In the genomic region with DNA sequence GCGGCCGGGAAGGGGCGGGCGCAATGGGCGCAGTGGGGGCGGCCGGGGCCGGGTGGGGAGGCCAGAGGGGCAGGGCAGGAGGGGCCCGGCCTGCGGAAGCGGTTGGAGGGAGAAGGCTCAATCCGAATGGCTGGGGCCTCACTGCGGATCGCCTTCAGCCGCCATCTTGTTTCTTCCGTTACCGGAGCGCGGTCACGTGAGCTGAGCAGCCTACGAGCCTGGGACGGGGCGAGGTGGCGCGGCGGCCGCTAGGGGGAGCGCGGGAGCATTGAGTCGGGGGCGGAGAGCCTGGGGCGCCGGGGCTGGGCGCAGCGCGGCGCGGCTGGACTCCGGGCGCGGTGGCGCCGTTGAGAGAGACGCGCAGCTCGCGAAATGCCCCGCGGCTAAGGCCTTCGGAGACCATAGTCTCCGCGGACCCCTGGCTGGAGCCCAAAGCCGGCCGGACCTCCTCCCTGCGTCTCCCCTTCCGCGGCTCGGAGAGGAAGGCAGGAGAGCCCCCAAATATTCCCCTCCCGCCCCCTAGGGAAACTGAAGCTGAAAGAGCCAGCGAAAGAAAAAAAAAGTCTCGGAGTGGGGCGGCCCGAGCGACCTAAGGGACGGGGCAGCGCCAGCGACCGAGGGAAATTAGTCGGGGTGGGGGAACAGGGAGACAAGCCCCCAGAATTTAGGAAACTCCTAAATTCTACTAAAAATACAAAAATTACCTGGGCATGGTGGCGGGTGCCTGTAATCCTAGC, we compare ENCODE assay signal across 1 cellular context.
TF ChIP-seq lines count a peak whose summit lies in the region.
"Not testable (repeated sequence)": the region's sequence is repeated elsewhere in the genome, so short reads cannot be mapped to it uniquely, and the experiment has no call there.

A gene (minus strand): TSS at position 190 of the 737 bp plus-strand sequence. CDS start 22,221 bp downstream, outside the sequence.

TF ChIP-seq in HepG2, 621 proteins besides CTCF, POLR2A, EP300 and RAD21 (continued from another document and continues in another):
- TF ChIP-seq ZNF441 (CRISPR knock-in tag; IDR thresholded peaks at IDR 0.05; ENCODE audit: borderline replicate concordance): peak; percentile 81; the same call in 1 of the 2 replicates
- TF ChIP-seq FOXK2 (IDR thresholded peaks at IDR 0.05): 0 out of 2 replicates have a peak, but pooled peaks have one; percentile 37
- TF ChIP-seq, protein P1, sequence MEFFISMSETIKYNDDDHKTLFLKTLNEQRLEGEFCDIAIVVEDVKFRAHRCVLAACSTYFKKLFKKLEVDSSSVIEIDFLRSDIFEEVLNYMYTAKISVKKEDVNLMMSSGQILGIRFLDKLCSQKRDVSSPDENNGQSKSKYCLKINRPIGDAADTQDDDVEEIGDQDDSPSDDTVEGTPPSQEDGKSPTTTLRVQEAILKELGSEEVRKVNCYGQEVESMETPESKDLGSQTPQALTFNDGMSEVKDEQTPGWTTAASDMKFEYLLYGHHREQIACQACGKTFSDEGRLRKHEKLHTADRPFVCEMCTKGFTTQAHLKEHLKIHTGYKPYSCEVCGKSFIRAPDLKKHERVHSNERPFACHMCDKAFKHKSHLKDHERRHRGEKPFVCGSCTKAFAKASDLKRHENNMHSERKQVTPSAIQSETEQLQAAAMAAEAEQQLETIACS (CRISPR knock-in tag; IDR thresholded peaks at IDR 0.05): peak; percentile 67
- peak; percentile 79; the same call in 1 of the 2 replicates for TF ChIP-seq MYC (CRISPR knock-in tag; IDR thresholded peaks at IDR 0.05; ENCODE audit: borderline replicate concordance)
- TF ChIP-seq, protein P2, sequence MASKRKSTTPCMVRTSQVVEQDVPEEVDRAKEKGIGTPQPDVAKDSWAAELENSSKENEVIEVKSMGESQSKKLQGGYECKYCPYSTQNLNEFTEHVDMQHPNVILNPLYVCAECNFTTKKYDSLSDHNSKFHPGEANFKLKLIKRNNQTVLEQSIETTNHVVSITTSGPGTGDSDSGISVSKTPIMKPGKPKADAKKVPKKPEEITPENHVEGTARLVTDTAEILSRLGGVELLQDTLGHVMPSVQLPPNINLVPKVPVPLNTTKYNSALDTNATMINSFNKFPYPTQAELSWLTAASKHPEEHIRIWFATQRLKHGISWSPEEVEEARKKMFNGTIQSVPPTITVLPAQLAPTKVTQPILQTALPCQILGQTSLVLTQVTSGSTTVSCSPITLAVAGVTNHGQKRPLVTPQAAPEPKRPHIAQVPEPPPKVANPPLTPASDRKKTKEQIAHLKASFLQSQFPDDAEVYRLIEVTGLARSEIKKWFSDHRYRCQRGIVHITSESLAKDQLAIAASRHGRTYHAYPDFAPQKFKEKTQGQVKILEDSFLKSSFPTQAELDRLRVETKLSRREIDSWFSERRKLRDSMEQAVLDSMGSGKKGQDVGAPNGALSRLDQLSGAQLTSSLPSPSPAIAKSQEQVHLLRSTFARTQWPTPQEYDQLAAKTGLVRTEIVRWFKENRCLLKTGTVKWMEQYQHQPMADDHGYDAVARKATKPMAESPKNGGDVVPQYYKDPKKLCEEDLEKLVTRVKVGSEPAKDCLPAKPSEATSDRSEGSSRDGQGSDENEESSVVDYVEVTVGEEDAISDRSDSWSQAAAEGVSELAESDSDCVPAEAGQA (IDR thresholded peaks at IDR 0.05; ENCODE audit: low read depth): peak; percentile 84
- TF ChIP-seq, protein P2 (CRISPR knock-in tag; IDR thresholded peaks at IDR 0.05; ENCODE audit: borderline replicate concordance): not testable (repeated sequence)
- TF ChIP-seq, protein P3, sequence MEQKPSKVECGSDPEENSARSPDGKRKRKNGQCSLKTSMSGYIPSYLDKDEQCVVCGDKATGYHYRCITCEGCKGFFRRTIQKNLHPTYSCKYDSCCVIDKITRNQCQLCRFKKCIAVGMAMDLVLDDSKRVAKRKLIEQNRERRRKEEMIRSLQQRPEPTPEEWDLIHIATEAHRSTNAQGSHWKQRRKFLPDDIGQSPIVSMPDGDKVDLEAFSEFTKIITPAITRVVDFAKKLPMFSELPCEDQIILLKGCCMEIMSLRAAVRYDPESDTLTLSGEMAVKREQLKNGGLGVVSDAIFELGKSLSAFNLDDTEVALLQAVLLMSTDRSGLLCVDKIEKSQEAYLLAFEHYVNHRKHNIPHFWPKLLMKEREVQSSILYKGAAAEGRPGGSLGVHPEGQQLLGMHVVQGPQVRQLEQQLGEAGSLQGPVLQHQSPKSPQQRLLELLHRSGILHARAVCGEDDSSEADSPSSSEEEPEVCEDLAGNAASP (CRISPR knock-in tag; IDR thresholded peaks at IDR 0.05; ENCODE audit: borderline replicate concordance): 0 out of 2 replicates have a peak, but pooled peaks have one; percentile 58
- 0 out of 2 replicates have a peak, but pooled peaks have one; percentile 50 for TF ChIP-seq YEATS2 (CRISPR knock-in tag; IDR thresholded peaks at IDR 0.05; ENCODE audit: borderline replicate concordance)
- TF ChIP-seq SP1, NONO (IDR thresholded peaks at IDR 0.05): not testable (repeated sequence)
- TF ChIP-seq SP1 (CRISPR knock-in tag; IDR thresholded peaks at IDR 0.05): peak; percentile 76
- TF ChIP-seq, protein P4, sequence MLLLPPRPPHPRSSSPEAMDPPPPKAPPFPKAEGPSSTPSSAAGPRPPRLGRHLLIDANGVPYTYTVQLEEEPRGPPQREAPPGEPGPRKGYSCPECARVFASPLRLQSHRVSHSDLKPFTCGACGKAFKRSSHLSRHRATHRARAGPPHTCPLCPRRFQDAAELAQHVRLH (CRISPR knock-in tag; IDR thresholded peaks at IDR 0.05; ENCODE audit: borderline replicate concordance, low read depth): peak; percentile 89
- TF ChIP-seq RAD51 (IDR thresholded peaks at IDR 0.05; ENCODE audit: borderline replicate concordance): peak; percentile 72
- TF ChIP-seq ZNF746 (CRISPR knock-in tag; IDR thresholded peaks at IDR 0.05): 0 out of 2 replicates have a peak, but pooled peaks have one; percentile 32
- peak; percentile 98 for TF ChIP-seq NONO (CRISPR knock-in tag; conservative IDR thresholded peaks at IDR 0.05)
- TF ChIP-seq DNMT1 (CRISPR knock-in tag; IDR thresholded peaks at IDR 0.05): peak; percentile 79
- TF ChIP-seq NCOA2 (CRISPR knock-in tag; IDR thresholded peaks at IDR 0.05): peak; percentile 46
- TF ChIP-seq, protein P5, sequence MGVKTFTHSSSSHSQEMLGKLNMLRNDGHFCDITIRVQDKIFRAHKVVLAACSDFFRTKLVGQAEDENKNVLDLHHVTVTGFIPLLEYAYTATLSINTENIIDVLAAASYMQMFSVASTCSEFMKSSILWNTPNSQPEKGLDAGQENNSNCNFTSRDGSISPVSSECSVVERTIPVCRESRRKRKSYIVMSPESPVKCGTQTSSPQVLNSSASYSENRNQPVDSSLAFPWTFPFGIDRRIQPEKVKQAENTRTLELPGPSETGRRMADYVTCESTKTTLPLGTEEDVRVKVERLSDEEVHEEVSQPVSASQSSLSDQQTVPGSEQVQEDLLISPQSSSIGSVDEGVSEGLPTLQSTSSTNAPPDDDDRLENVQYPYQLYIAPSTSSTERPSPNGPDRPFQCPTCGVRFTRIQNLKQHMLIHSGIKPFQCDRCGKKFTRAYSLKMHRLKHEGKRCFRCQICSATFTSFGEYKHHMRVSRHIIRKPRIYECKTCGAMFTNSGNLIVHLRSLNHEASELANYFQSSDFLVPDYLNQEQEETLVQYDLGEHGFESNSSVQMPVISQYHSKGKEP (CRISPR knock-in tag; IDR thresholded peaks at IDR 0.05): peak; percentile 57; the same call in 1 of the 2 replicates
- peak; percentile 78 for TF ChIP-seq XRCC5 (optimal IDR thresholded peaks at IDR 0.05; ENCODE audit: low read length)
- TF ChIP-seq ZSCAN12 (CRISPR knock-in tag; IDR thresholded peaks at IDR 0.05): peak; percentile 81; the same call in 1 of the 2 replicates
- peak; percentile 76 for TF ChIP-seq HNRNPLL (IDR thresholded peaks at IDR 0.05; ENCODE audit: low read depth, low read length, poor library complexity, severe bottlenecking)
- TF ChIP-seq RFXANK (CRISPR knock-in tag; IDR thresholded peaks at IDR 0.05): peak; percentile 75; the same call in 1 of the 2 replicates
- TF ChIP-seq, protein P6, sequence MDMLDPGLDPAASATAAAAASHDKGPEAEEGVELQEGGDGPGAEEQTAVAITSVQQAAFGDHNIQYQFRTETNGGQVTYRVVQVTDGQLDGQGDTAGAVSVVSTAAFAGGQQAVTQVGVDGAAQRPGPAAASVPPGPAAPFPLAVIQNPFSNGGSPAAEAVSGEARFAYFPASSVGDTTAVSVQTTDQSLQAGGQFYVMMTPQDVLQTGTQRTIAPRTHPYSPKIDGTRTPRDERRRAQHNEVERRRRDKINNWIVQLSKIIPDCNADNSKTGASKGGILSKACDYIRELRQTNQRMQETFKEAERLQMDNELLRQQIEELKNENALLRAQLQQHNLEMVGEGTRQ (IDR thresholded peaks at IDR 0.05; ENCODE audit: low read depth, low read length): peak; percentile 84
- TF ChIP-seq, protein P6 (CRISPR knock-in tag; IDR thresholded peaks at IDR 0.05; ENCODE audit: borderline replicate concordance): peak; percentile 89; the same call in 1 of the 2 replicates
- TF ChIP-seq, protein P7, sequence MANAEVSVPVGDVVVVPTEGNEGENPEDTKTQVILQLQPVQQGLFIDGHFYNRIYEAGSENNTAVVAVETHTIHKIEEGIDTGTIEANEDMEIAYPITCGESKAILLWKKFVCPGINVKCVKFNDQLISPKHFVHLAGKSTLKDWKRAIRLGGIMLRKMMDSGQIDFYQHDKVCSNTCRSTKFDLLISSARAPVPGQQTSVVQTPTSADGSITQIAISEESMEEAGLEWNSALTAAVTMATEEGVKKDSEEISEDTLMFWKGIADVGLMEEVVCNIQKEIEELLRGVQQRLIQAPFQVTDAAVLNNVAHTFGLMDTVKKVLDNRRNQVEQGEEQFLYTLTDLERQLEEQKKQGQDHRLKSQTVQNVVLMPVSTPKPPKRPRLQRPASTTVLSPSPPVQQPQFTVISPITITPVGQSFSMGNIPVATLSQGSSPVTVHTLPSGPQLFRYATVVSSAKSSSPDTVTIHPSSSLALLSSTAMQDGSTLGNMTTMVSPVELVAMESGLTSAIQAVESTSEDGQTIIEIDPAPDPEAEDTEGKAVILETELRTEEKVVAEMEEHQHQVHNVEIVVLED (CRISPR knock-in tag; IDR thresholded peaks at IDR 0.05; ENCODE audit: borderline replicate concordance): peak; percentile 61; the same call in 1 of the 2 replicates
- TF ChIP-seq, protein P8, sequence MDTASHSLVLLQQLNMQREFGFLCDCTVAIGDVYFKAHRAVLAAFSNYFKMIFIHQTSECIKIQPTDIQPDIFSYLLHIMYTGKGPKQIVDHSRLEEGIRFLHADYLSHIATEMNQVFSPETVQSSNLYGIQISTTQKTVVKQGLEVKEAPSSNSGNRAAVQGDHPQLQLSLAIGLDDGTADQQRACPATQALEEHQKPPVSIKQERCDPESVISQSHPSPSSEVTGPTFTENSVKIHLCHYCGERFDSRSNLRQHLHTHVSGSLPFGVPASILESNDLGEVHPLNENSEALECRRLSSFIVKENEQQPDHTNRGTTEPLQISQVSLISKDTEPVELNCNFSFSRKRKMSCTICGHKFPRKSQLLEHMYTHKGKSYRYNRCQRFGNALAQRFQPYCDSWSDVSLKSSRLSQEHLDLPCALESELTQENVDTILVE (CRISPR knock-in tag; IDR thresholded peaks at IDR 0.05): peak; percentile 99
- TF ChIP-seq, protein P9, sequence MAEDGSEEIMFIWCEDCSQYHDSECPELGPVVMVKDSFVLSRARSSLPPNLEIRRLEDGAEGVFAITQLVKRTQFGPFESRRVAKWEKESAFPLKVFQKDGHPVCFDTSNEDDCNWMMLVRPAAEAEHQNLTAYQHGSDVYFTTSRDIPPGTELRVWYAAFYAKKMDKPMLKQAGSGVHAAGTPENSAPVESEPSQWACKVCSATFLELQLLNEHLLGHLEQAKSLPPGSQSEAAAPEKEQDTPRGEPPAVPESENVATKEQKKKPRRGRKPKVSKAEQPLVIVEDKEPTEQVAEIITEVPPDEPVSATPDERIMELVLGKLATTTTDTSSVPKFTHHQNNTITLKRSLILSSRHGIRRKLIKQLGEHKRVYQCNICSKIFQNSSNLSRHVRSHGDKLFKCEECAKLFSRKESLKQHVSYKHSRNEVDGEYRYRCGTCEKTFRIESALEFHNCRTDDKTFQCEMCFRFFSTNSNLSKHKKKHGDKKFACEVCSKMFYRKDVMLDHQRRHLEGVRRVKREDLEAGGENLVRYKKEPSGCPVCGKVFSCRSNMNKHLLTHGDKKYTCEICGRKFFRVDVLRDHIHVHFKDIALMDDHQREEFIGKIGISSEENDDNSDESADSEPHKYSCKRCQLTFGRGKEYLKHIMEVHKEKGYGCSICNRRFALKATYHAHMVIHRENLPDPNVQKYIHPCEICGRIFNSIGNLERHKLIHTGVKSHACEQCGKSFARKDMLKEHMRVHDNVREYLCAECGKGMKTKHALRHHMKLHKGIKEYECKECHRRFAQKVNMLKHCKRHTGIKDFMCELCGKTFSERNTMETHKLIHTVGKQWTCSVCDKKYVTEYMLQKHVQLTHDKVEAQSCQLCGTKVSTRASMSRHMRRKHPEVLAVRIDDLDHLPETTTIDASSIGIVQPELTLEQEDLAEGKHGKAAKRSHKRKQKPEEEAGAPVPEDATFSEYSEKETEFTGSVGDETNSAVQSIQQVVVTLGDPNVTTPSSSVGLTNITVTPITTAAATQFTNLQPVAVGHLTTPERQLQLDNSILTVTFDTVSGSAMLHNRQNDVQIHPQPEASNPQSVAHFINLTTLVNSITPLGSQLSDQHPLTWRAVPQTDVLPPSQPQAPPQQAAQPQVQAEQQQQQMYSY (CRISPR knock-in tag; IDR thresholded peaks at IDR 0.05): peak; percentile 30; the same call in 1 of the 2 replicates
- peak; percentile 63; the same call in 1 of the 2 replicates for TF ChIP-seq RFXAP (CRISPR knock-in tag; IDR thresholded peaks at IDR 0.05; ENCODE audit: borderline replicate concordance)
- 0 out of 2 replicates have a peak, but pooled peaks have one; percentile 68 for TF ChIP-seq ZFP82 (CRISPR knock-in tag; IDR thresholded peaks at IDR 0.05; ENCODE audit: borderline replicate concordance)
- peak; percentile 68 for TF ChIP-seq TBL1XR1 (IDR thresholded peaks at IDR 0.05; ENCODE audit: borderline replicate concordance, low read length, partially characterized antibody)
- TF ChIP-seq ELF1 (CRISPR knock-in tag; IDR thresholded peaks at IDR 0.05): peak; percentile 62
